Comparison of ENCODE assay signal across 12 cellular contexts in the genomic region with DNA sequence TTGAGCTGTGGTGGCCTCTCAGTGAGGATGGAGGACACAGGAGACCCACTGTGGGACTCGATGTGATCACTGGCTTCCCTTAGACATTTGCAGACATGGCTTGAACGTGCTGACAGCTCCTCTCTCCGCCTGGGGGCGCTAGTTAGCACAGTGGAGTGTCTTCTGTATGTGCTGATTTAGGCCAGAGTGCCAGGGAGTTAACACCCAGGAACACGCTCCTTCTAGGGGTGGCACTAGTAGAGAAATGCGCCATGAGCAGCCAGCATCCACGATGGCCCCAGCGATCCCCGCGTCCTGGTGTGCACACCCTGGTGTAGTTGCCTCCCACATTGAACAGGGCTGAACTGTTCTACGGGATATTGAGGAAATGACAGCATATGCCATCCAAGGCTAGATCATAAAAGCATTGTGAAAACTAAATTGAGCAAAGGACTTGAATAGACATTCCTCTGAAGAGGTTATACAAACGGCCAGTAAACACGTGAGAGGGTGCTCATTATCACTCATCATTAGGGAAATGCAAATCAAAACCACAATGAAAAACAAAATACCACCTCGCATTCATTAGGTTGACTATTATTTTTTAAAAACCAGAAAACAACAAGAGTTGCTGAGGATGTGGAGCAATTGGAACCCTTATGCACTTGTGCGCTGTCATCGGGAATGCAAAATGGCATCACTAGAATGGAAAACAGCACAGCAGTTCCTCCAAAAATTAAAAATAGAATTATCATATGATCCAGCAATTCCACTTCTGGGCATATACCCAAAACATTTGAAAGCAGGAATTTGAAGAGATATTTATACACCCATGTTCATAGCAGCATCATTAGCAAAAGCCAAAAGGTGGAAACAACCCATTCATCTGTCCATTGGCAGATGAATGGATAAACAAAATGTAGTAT. TPM values are rescaled to one million over a fixed set of nuclear protein-coding genes. Genes with fewer than 3 reads are reported as not detected.
DNase-seq lines count a peak whose midpoint lies in the region; ATAC-seq and TF ChIP-seq lines count a peak whose summit lies in the region.
"Had no signal": no experiment of that assay in that cellular context is flagged by ENCODE, and none has a peak within 500 bp of the region (broad histone marks: within the 10 kb centered on the region; RNA-seq: fewer than 3 reads in every experiment).

No MANE protein-coding gene starts in this region.

- peaks cover 4% of the 10 kb centered on the region; the same call in 1 of the 2 replicates for H3K36me3 Mint-ChIP-seq in HFFc6 (ENCODE audit: low read depth)
- peaks cover 24% of the 10 kb centered on the region for H3K36me3 Mint-ChIP-seq in activated T-helper 2 cell treated with anti-CD3 and anti-CD28 coated beads, Interferon-gamma antibody, Interleukin-2, Interleukin-4, amounts not matched to agents 10 μg/mL and 5 μg/mL and 100 μg/mL, durations not matched to agents 14 hours and 24 hours and 36 hours (ENCODE audit: low read depth)
- H3K36me3 Mint-ChIP-seq in activated naive CD4-positive, alpha-beta T cell treated with anti-CD3 and anti-CD28 coated beads for 36 hours (ENCODE audit: low read depth) = peaks cover 1% of the 10 kb centered on the region

- peaks cover 38% of the 10 kb centered on the region for H3K27me3 Mint-ChIP-seq in HFFc6 (ENCODE audit: insufficient read depth)
- H3K27me3 Mint-ChIP-seq in activated T-helper 2 cell treated with anti-CD3 and anti-CD28 coated beads, Interferon-gamma antibody, Interleukin-2, Interleukin-4, amounts not matched to agents 10 μg/mL and 5 μg/mL and 100 μg/mL, durations not matched to agents 14 hours and 24 hours and 36 hours (ENCODE audit: low read depth) = peaks cover 7% of the 10 kb centered on the region
- H3K27me3 Mint-ChIP-seq in activated naive CD4-positive, alpha-beta T cell treated with anti-CD3 and anti-CD28 coated beads for 36 hours (ENCODE audit: low read depth) = no peaks in the 10 kb centered on the region
- H3K27me3 Mint-ChIP-seq: brain had no signal

- no peak overlapping the region for H3K27ac ChIP-seq in brain microvascular endothelial cell

- TF ChIP-seq CTCF in HFFc6 (IDR thresholded peaks at IDR 0.05) (peak; percentile 57), brain microvascular endothelial cell (IDR thresholded peaks at IDR 0.05; ENCODE audit: low read depth, low read length, missing control alignments) (peak; percentile 50)

- in situ Hi-C loops in brain microvascular endothelial cell (cut with HindIII; ENCODE audit: low pct_ligation_motif_present, low sequenced_read_pairs) = no loop called here

- H3K27me3 ChIP-seq in brain microvascular endothelial cell (replicated peaks) = peaks cover 2% of the 10 kb centered on the region

- no peak overlapping the region for H3K4me3 Mint-ChIP-seq in HFFc6
- no peak overlapping the region for H3K4me3 Mint-ChIP-seq in activated T-helper 2 cell treated with anti-CD3 and anti-CD28 coated beads, Interferon-gamma antibody, Interleukin-2, Interleukin-4, amounts not matched to agents 10 μg/mL and 5 μg/mL and 100 μg/mL, durations not matched to agents 14 hours and 24 hours and 36 hours (ENCODE audit: low read depth)
- H3K4me3 Mint-ChIP-seq in activated naive CD4-positive, alpha-beta T cell treated with anti-CD3 and anti-CD28 coated beads for 36 hours = no peak overlapping the region
- H3K4me3 Mint-ChIP-seq: brain had no signal

- H3K27ac Mint-ChIP-seq in HFFc6 = no peak overlapping the region
- H3K27ac Mint-ChIP-seq in activated T-helper 2 cell treated with anti-CD3 and anti-CD28 coated beads, Interferon-gamma antibody, Interleukin-2, Interleukin-4, amounts not matched to agents 10 μg/mL and 5 μg/mL and 100 μg/mL, durations not matched to agents 14 hours and 24 hours and 36 hours = no peak overlapping the region
- no peak overlapping the region for H3K27ac Mint-ChIP-seq in activated naive CD4-positive, alpha-beta T cell treated with anti-CD3 and anti-CD28 coated beads for 36 hours

- H3K36me3 ChIP-seq in brain microvascular endothelial cell (replicated peaks) = no peaks in the 10 kb centered on the region

- DNase-seq in EH (ENCODE audit: low read depth) (peak; percentile 29), HFFc6 (no peak), brain microvascular endothelial cell (no peak), lung microvascular endothelial cell (ENCODE audit: low read depth in 2 of 2) (peak; percentile 45 to 90), amniotic stem cell (lab: John Stamatoyannopoulos, UW) (no peak)
- DNase-seq in activated T-helper 2 cell treated with anti-CD3 and anti-CD28 coated beads, Interferon-gamma antibody, Interleukin-2, Interleukin-4, amounts not matched to agents 10 μg/mL and 5 μg/mL and 100 μg/mL, durations not matched to agents 14 hours and 24 hours and 36 hours (ENCODE audit: low spot score) = no peak
- no peak for DNase-seq in activated naive CD4-positive, alpha-beta T cell treated with anti-CD3 and anti-CD28 coated beads for 36 hours
- DNase-seq: activated CD4-positive, CD25-positive, alpha-beta regulatory T cell treated with anti-CD3 and anti-CD28 coated beads, Interleukin-2, amount 50 U/mL, for 72 hours; kidney had no signal

- CTCF ChIA-PET in activated naive CD4-positive, alpha-beta T cell treated with anti-CD3 and anti-CD28 coated beads for 36 hours (lab: Charles Lee) = interaction anchor here (0.5 kb wide), 1 partner anchor 53 kb away, joined by 3 read pairs; no protein-coding TSS in a partner anchor

- no peak for ATAC-seq in HG02840 (IDR thresholded peaks at IDR 0.05; ENCODE audit: low FRiP score, unreplicated experiment)

- H3K4me1 Mint-ChIP-seq in HFFc6 (ENCODE audit: low read depth) = peaks cover 13% of the 10 kb centered on the region
- H3K4me1 Mint-ChIP-seq in activated T-helper 2 cell treated with anti-CD3 and anti-CD28 coated beads, Interferon-gamma antibody, Interleukin-2, Interleukin-4, amounts not matched to agents 10 μg/mL and 5 μg/mL and 100 μg/mL, durations not matched to agents 14 hours and 24 hours and 36 hours (ENCODE audit: low read depth) = peaks cover 33% of the 10 kb centered on the region
- peaks cover 15% of the 10 kb centered on the region for H3K4me1 Mint-ChIP-seq in activated naive CD4-positive, alpha-beta T cell treated with anti-CD3 and anti-CD28 coated beads for 36 hours (ENCODE audit: low read depth)

- intact Hi-C loops in activated T-helper 2 cell treated with anti-CD3 and anti-CD28 coated beads, Interferon-gamma antibody, Interleukin-2, Interleukin-4, amounts not matched to agents 10 μg/mL and 5 μg/mL and 100 μg/mL, durations not matched to agents 14 hours and 24 hours and 36 hours (cut with micrococcal nuclease) = no loop called here
- intact Hi-C loops in activated naive CD4-positive, alpha-beta T cell treated with anti-CD3 and anti-CD28 coated beads for 36 hours (cut with micrococcal nuclease) = no loop called here

- peaks cover 16% of the 10 kb centered on the region; the same call in 1 of the 2 replicates for H3K9me3 Mint-ChIP-seq in HFFc6
- H3K9me3 Mint-ChIP-seq in activated T-helper 2 cell treated with anti-CD3 and anti-CD28 coated beads, Interferon-gamma antibody, Interleukin-2, Interleukin-4, amounts not matched to agents 10 μg/mL and 5 μg/mL and 100 μg/mL, durations not matched to agents 14 hours and 24 hours and 36 hours = peaks cover 24% of the 10 kb centered on the region
- H3K9me3 Mint-ChIP-seq in activated naive CD4-positive, alpha-beta T cell treated with anti-CD3 and anti-CD28 coated beads for 36 hours = peaks cover 9% of the 10 kb centered on the region

- H3K4me3 ChIP-seq in brain microvascular endothelial cell (ENCODE audit: low read depth, low read length) = no peak overlapping the region

RNA-seq across cellular contexts. Expression of a gene that starts 11.6 kb away (rescaled TPM):
- total RNA-seq in HFFc6 (2021; fragmentation: NEBNext Ultra II Directional; extraction: Animal tissue kit (Norgen Biotek cat#: 25700)) = not detected
- total RNA-seq in lung microvascular endothelial cell = not detected in 2 replicates
- 0.16 and 0.28 TPM in 2 replicates for total RNA-seq in activated T-helper 2 cell treated with anti-CD3 and anti-CD28 coated beads, Interferon-gamma antibody, Interleukin-2, Interleukin-4, amounts not matched to agents 10 μg/mL and 5 μg/mL and 100 μg/mL, durations not matched to agents 14 hours and 24 hours and 36 hours
- total RNA-seq in activated naive CD4-positive, alpha-beta T cell treated with anti-CD3 and anti-CD28 coated beads for 36 hours = not detected

RNA-seq across cellular contexts. Expression of a gene that starts 50.8 kb away (rescaled TPM):
- total RNA-seq in HFFc6 (2021; fragmentation: NEBNext Ultra II Directional; extraction: Animal tissue kit (Norgen Biotek cat#: 25700)) = not detected
- not detected in 2 replicates for total RNA-seq in lung microvascular endothelial cell
- total RNA-seq in activated T-helper 2 cell treated with anti-CD3 and anti-CD28 coated beads, Interferon-gamma antibody, Interleukin-2, Interleukin-4, amounts not matched to agents 10 μg/mL and 5 μg/mL and 100 μg/mL, durations not matched to agents 14 hours and 24 hours and 36 hours = not detected in 2 replicates
- not detected for total RNA-seq in activated naive CD4-positive, alpha-beta T cell treated with anti-CD3 and anti-CD28 coated beads for 36 hours
- total RNA-seq: kidney, urinary bladder had no signal

Comparison
In these comparisons a context has a peak if more than half of its experiments do, and no peak if none do; other contexts are left out.
1. DNase-seq: peak in EH (single experiment) and lung microvascular endothelial cell (2 of 2); none in HFFc6 (single experiment), brain microvascular endothelial cell (single experiment), activated T-helper 2 cell treated with anti-CD3 and anti-CD28 coated beads, Interferon-gamma antibody, Interleukin-2, Interleukin-4, amounts not matched to agents 10 μg/mL and 5 μg/mL and 100 μg/mL, durations not matched to agents 14 hours and 24 hours and 36 hours (single experiment), amniotic stem cell (single experiment) and activated naive CD4-positive, alpha-beta T cell treated with anti-CD3 and anti-CD28 coated beads for 36 hours (single experiment).